Comparison of ENCODE assay signal across 9 cellular contexts in genomic region chr16:12896562-12896961, GRCh38. TPM values are rescaled to one million over a fixed set of nuclear protein-coding genes. Genes with fewer than 3 reads are reported as not detected.
A peak's percentile ranks its signal among the peaks of the same experiment; 100 is the strongest.
DNase-seq lines count a peak whose midpoint lies in the region; FAIRE-seq and TF ChIP-seq lines count a peak whose summit lies in the region.
"Had no signal": no experiment of that assay in that cellular context is flagged by ENCODE, and none has a peak within 500 bp of the region (broad histone marks: within the 10 kb centered on the region; RNA-seq: fewer than 3 reads in every experiment).

No MANE protein-coding gene starts in this region.

- H3K9me3 Mint-ChIP-seq in activated CD4-positive, alpha-beta T cell treated with anti-CD3 and anti-CD28 coated beads, Interleukin-2, amount 10 ng/mL, durations not matched to agents 24 days and 14 days: no peaks in the 10 kb centered on the region

- no peaks in the 10 kb centered on the region for H3K4me1 Mint-ChIP-seq in activated CD4-positive, alpha-beta T cell treated with anti-CD3 and anti-CD28 coated beads, Interleukin-2, amount 10 ng/mL, durations not matched to agents 24 days and 14 days

- no TSS peak for BruUV-seq in PC-9 (replicated peaks; lab: Mats Ljungman, UMichigan)

- H3K9me2 ChIP-seq in PC-9 (ENCODE audit: insufficient read depth): no peaks in the 10 kb centered on the region

- peak; percentile 50 for FAIRE-seq in GM18507 (lab: Jason Lieb, UNC)

- no peaks in the 10 kb centered on the region for H3K36me3 ChIP-seq in PC-9 (ENCODE audit: low read depth)

- H2AFZ ChIP-seq in PC-9: no peak overlapping the region

- H3K4me3 Mint-ChIP-seq in activated CD4-positive, alpha-beta T cell treated with anti-CD3 and anti-CD28 coated beads, Interleukin-2, amount 10 ng/mL, durations not matched to agents 24 days and 14 days: no peak overlapping the region

- peaks cover 28% of the 10 kb centered on the region for H3K79me2 ChIP-seq in PC-9 (ENCODE audit: low read depth)

- intact Hi-C loops in PC-9 (cut with micrococcal nuclease; ENCODE audit: unreplicated experiment): loop anchor here (5.0 kb wide), 1 partner anchor 871 kb away; no protein-coding TSS in a partner anchor
- intact Hi-C loops in activated CD4-positive, alpha-beta T cell treated with anti-CD3 and anti-CD28 coated beads, Interleukin-2, amount 10 ng/mL, durations not matched to agents 24 days and 14 days (cut with micrococcal nuclease): no loop called here

- no peak overlapping the region for H3K27ac Mint-ChIP-seq in activated CD4-positive, alpha-beta T cell treated with anti-CD3 and anti-CD28 coated beads, Interleukin-2, amount 10 ng/mL, durations not matched to agents 24 days and 14 days

- no peak overlapping the region for H3K27ac ChIP-seq in PC-9

- H3K4me1 ChIP-seq in PC-9 (replicated peaks; ENCODE audit: insufficient read depth): peaks cover 45% of the 10 kb centered on the region

- DNase-seq in AG08395 (ENCODE audit: low spot score) (peak; percentile 15), GM18507 (ENCODE audit: extremely low spot score, insufficient read length, low read depth) (no peak), PC-9 (peak in 1 of 2 experiments; percentile 40), germinal center (ENCODE audit: low spot score) (peak; percentile 13), DMS153 treated with DMSO at 0.1 percent for 48 hours (lab: John Stamatoyannopoulos, UW; ENCODE audit: unreplicated experiment) (no peak), mucosa of gallbladder (ENCODE audit: low spot score) (no peak), amniotic stem cell (lab: John Stamatoyannopoulos, UW) (no peak)
- no peak for DNase-seq in activated CD4-positive, alpha-beta T cell treated with anti-CD3 and anti-CD28 coated beads, Interleukin-2, amount 10 ng/mL, durations not matched to agents 24 days and 14 days

- peaks cover 40% of the 10 kb centered on the region for H3K27me3 Mint-ChIP-seq in activated CD4-positive, alpha-beta T cell treated with anti-CD3 and anti-CD28 coated beads, Interleukin-2, amount 10 ng/mL, durations not matched to agents 24 days and 14 days

- POLR2A ChIA-PET in PC-9 (lab: Charles Lee; ENCODE audit: unreplicated experiment): no interaction called here

- H3K9me3 ChIP-seq in PC-9 (ENCODE audit: insufficient read depth, low read depth): no peaks in the 10 kb centered on the region

- H3K27me3 ChIP-seq in PC-9 (ENCODE audit: insufficient read depth, low read depth): no peaks in the 10 kb centered on the region

- peaks cover 36% of the 10 kb centered on the region for H3F3A ChIP-seq in PC-9 (ENCODE audit: insufficient read depth, low read depth)

- no peaks in the 10 kb centered on the region for H3K36me3 Mint-ChIP-seq in activated CD4-positive, alpha-beta T cell treated with anti-CD3 and anti-CD28 coated beads, Interleukin-2, amount 10 ng/mL, durations not matched to agents 24 days and 14 days (ENCODE audit: low read depth)

- no peaks in the 10 kb centered on the region for H4K20me1 ChIP-seq in PC-9 (ENCODE audit: insufficient read depth)

- peak; percentile 74 for TF ChIP-seq CTCF in PC-9 (conservative IDR thresholded peaks at IDR 0.05)

- CTCF ChIA-PET in PC-9 (lab: Charles Lee): interaction anchor here (0.7 kb wide), 1 partner anchor 27 kb away, joined by 3 read pairs; no protein-coding TSS in a partner anchor

- no peak overlapping the region for H3K4me2 ChIP-seq in PC-9

- no peak overlapping the region for H3K4me3 ChIP-seq in PC-9
- H3K4me3 ChIP-seq: lung had no signal

RNA-seq across cellular contexts. Expression of gene SHISA9, which starts 4.8 kb away (rescaled TPM):
- 64.5 and 80.5 TPM in 2 replicates for total RNA-seq in PC-9 (2021)
- 0.89 TPM for total RNA-seq in mucosa of gallbladder
- 0.12 TPM in 1 of 2 replicates, not detected in the other for total RNA-seq in activated CD4-positive, alpha-beta T cell treated with anti-CD3 and anti-CD28 coated beads, Interleukin-2, amount 10 ng/mL, durations not matched to agents 24 days and 14 days

Comparison
In these comparisons a context has a peak if more than half of its experiments do, and no peak if none do; other contexts are left out.
1. DNase-seq: peak in AG08395 (single experiment) and germinal center (single experiment); none in GM18507 (single experiment), DMS153 treated with DMSO at 0.1 percent for 48 hours (single experiment), mucosa of gallbladder (single experiment), amniotic stem cell (single experiment) and activated CD4-positive, alpha-beta T cell treated with anti-CD3 and anti-CD28 coated beads, Interleukin-2, amount 10 ng/mL, durations not matched to agents 24 days and 14 days (single experiment).
2. RNA of gene SHISA9, which starts 4.8 kb away (total RNA-seq): 64.5 to 80.5 TPM in PC-9; 0.89 TPM in mucosa of gallbladder (single experiment) and 0.12 TPM in activated CD4-positive, alpha-beta T cell treated with anti-CD3 and anti-CD28 coated beads, Interleukin-2, amount 10 ng/mL, durations not matched to agents 24 days and 14 days; every median in the first group is over 10 times any median in the second.